ENCODE assay signal across 14 cellular contexts in genomic region chr5:10854526-10855277, GRCh38.
DNase-seq lines count a peak whose midpoint lies in the region; TF ChIP-seq lines count a peak whose summit lies in the region.
"Had no signal": no experiment of that assay in that cellular context is flagged by ENCODE, and none has a peak within 500 bp of the region (broad histone marks: within the 10 kb centered on the region; RNA-seq: fewer than 3 reads in every experiment).

No MANE protein-coding gene starts in this region.

- no peak for TF ChIP-seq CTCF in mammary epithelial cell (conservative IDR thresholded peaks at IDR 0.05 in 1 of 2, IDR thresholded peaks at IDR 0.05 in 1 of 2; ENCODE audit: extremely low read depth in 1 of 2, insufficient read depth in 1 of 2, low read depth in 1 of 2, low read length in 2 of 2)

- CTCF ChIA-PET in mammary epithelial cell (lab: Charles Lee; ENCODE audit: low non-redundant PET) = no interaction called here

- peak overlapping the region in 1 of 2 experiments; percentile 11 for H2BK12ac ChIP-seq in mesenchymal stem cell (ENCODE audit: low read length in 2 of 2)

- H3K27me3 ChIP-seq in mammary epithelial cell (ENCODE audit: insufficient read depth, low read length) (no peaks in the 10 kb centered on the region), mesenchymal stem cell (ENCODE audit: control insufficient read depth in 1 of 2, insufficient read depth in 1 of 2, low read length in 2 of 2) (peaks cover 0 to 27% of the 10 kb centered on the region in 2 experiments), SJCRH30 (no peaks in the 10 kb centered on the region)
- H3K27me3 ChIP-seq: SJSA1 had no signal

- no peaks in the 10 kb centered on the region for H3K79me2 ChIP-seq in mammary epithelial cell (ENCODE audit: insufficient read depth, low read length)

- no peak overlapping the region for H3K4ac ChIP-seq in mesenchymal stem cell (ENCODE audit: low read depth in 1 of 2, low read length in 2 of 2)

- H3K27ac ChIP-seq in mammary epithelial cell (ENCODE audit: insufficient read depth, low read depth, low read length) (no peak overlapping the region), mesenchymal stem cell (ENCODE audit: low read length, poor library complexity, severe bottlenecking) (no peak overlapping the region), SJCRH30 (no peak overlapping the region)
- H3K27ac ChIP-seq: SJSA1 had no signal

- H4K91ac ChIP-seq in mesenchymal stem cell (ENCODE audit: low read length) = no peak overlapping the region

- no peak overlapping the region for H3K9ac ChIP-seq in mammary epithelial cell (ENCODE audit: insufficient read depth, low read length)
- H3K9ac ChIP-seq in mesenchymal stem cell (ENCODE audit: low read length) = no peak overlapping the region

- H3K23ac ChIP-seq in mesenchymal stem cell (ENCODE audit: low read length in 2 of 2) = no peak overlapping the region

- H3K36me3 ChIP-seq in mammary epithelial cell (ENCODE audit: insufficient read depth, low read length) (no peaks in the 10 kb centered on the region), mesenchymal stem cell (ENCODE audit: control insufficient read depth in 1 of 2, insufficient read depth in 2 of 2, low read depth in 1 of 2, low read length in 2 of 2) (no peaks in the 10 kb centered on the region), SJCRH30 (no peaks in the 10 kb centered on the region)
- H3K36me3 ChIP-seq: SJSA1 had no signal

- no peak overlapping the region for H3K18ac ChIP-seq in mesenchymal stem cell (ENCODE audit: low read depth in 1 of 2, low read length in 2 of 2)

- H2BK5ac ChIP-seq in mesenchymal stem cell (ENCODE audit: low read depth, low read length, poor library complexity, severe bottlenecking) = no peak overlapping the region

- in situ Hi-C loops in mammary epithelial cell (cut with MboI; ENCODE audit: low sequenced_read_pairs in 2 of 2) = no loop called here

- no peak overlapping the region for H2AK5ac ChIP-seq in mesenchymal stem cell (ENCODE audit: low read length, severe bottlenecking)

- H4K8ac ChIP-seq in mesenchymal stem cell (ENCODE audit: low read length) = no peak overlapping the region

- no peak overlapping the region for H3K4me2 ChIP-seq in mammary epithelial cell (ENCODE audit: insufficient read depth, low read depth, low read length)
- H3K4me2 ChIP-seq in mesenchymal stem cell (ENCODE audit: low read length, poor library complexity, severe bottlenecking) = no peak overlapping the region

- H2BK15ac ChIP-seq in mesenchymal stem cell (ENCODE audit: low read depth, poor library complexity, severe bottlenecking) = no peak overlapping the region

- H3K4me3 ChIP-seq in mammary epithelial cell (replicated peaks in 1 of 3; ENCODE audit: insufficient read depth in 1 of 3, low read depth in 2 of 3, low read length in 3 of 3) = no peak overlapping the region
- no peak overlapping the region for H3K4me3 ChIP-seq in mesenchymal stem cell (ENCODE audit: insufficient read depth in 1 of 2, low read depth in 1 of 2, low read length in 2 of 2)
- no peak overlapping the region for H3K4me3 ChIP-seq in SJCRH30
- H3K4me3 ChIP-seq: SJSA1 had no signal

- no TSS peak for BruUV-seq in mammary epithelial cell (replicated peaks; lab: Mats Ljungman, UMichigan)

- H3K79me1 ChIP-seq in mesenchymal stem cell (replicated peaks; ENCODE audit: low read length, poor library complexity, severe bottlenecking) = no peaks in the 10 kb centered on the region

- no peak overlapping the region for H2BK120ac ChIP-seq in mesenchymal stem cell (ENCODE audit: low read depth, low read length)

- H3K4me1 ChIP-seq in mammary epithelial cell (ENCODE audit: insufficient read depth, low read length) = no peaks in the 10 kb centered on the region
- H3K4me1 ChIP-seq in mesenchymal stem cell (ENCODE audit: control insufficient read depth, insufficient read depth, low read depth, low read length) = peaks cover 15% of the 10 kb centered on the region
- no peaks in the 10 kb centered on the region for H3K4me1 ChIP-seq in SJCRH30

- H2AFZ ChIP-seq in mammary epithelial cell (ENCODE audit: low read depth, low read length) = no peak overlapping the region
- no peak overlapping the region for H2AFZ ChIP-seq in mesenchymal stem cell (ENCODE audit: low read depth, low read length)

- DNase-seq in AG20443 (ENCODE audit: low spot score) (peak; percentile 79), Kasumi-1 (lab: John Stamatoyannopoulos, UW) (peak; percentile 87 to 92), mammary epithelial cell (peak; percentile 5), mesenchymal stem cell (peak; percentile 60), NAMALWA (ENCODE audit: low spot score) (no peak), SJCRH30 (no peak)
- no peak for DNase-seq in activated T-cell treated with anti-CD3 and anti-CD28 coated beads, Interleukin-2, amount 50 U/mL, for 48 hours
- DNase-seq in activated CD4-positive, CD25-positive, alpha-beta regulatory T cell treated with anti-CD3 and anti-CD28 coated beads, Interleukin-2, amount 50 U/mL, for 72 hours = no peak
- DNase-seq: DMS53; effector CD4-positive, alpha-beta T cell; glutamatergic neuron; NCI-H1092 treated with DMSO at 0.1 percent for 48 hours; NCI-H510A had no signal

- no peak overlapping the region for H3K14ac ChIP-seq in mesenchymal stem cell (ENCODE audit: low read length in 2 of 2)

- no peaks in the 10 kb centered on the region for H3K9me3 ChIP-seq in mammary epithelial cell (replicated peaks; ENCODE audit: insufficient read depth, low read length)
- no peaks in the 10 kb centered on the region for H3K9me3 ChIP-seq in mesenchymal stem cell (ENCODE audit: control insufficient read depth, low read length)
- H3K9me3 ChIP-seq in SJCRH30 (replicated peaks) = no peaks in the 10 kb centered on the region
- H3K9me3 ChIP-seq: SJSA1 had no signal

- dilution Hi-C loops in mammary epithelial cell (cut with HindIII; ENCODE audit: low sequenced_read_pairs) = no loop called here

- 40% methylated on average over 4 of the region's 4 CpGs for WGBS in mammary epithelial cell (ENCODE audit: low coverage, missing lambda C conversion rate)
- 78% methylated on average over 4 of the region's 4 CpGs for WGBS in mesenchymal stem cell

- intact Hi-C loops in mammary epithelial cell (cut with micrococcal nuclease) = no loop called here

- no peaks in the 10 kb centered on the region for H4K20me1 ChIP-seq in mammary epithelial cell (ENCODE audit: insufficient read depth, low read length)

Comparison
In these comparisons a context has a peak if more than half of its experiments do, and no peak if none do; other contexts are left out.
1. DNase-seq: peak in AG20443 (single experiment), Kasumi-1 (2 of 2), mammary epithelial cell (single experiment) and mesenchymal stem cell (single experiment); none in activated T-cell treated with anti-CD3 and anti-CD28 coated beads, Interleukin-2, amount 50 U/mL, for 48 hours (0 of 2), activated CD4-positive, CD25-positive, alpha-beta regulatory T cell treated with anti-CD3 and anti-CD28 coated beads, Interleukin-2, amount 50 U/mL, for 72 hours (single experiment), NAMALWA (single experiment) and SJCRH30 (0 of 2).